ENCODE assay signal across 9 cellular contexts in the genomic region with DNA sequence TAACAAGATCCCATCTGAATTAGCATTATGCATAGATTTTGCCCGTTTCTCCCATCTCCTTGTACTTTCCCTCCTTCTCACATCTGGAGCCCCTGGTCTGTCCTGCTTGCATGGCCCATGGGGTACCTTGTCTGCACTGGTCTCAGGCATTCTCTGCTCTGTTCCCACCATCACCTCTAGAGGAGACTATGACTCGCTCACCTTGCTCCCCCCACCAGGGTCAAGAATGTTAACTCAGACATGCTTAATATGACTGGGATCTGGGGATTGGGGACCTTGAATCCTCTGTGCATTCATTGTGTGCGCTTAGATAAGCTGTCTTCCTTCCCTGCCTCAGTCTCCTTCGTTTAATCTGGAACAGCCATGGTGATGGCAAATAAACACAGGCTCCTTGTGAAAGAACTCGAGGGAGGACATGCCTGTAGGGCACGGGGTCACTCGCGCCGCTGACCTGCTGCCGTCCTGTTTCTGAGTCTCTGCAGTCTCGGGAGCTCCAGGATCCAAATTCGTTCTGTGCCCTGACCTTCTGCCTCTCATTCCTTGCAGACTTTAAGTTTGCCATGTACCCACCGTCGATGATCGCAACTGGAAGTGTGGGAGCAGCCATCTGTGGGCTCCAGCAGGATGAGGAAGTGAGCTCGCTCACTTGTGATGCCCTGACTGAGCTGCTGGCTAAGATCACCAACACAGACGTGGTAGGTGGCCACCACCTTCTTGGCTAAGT. TPM values are rescaled to one million over a fixed set of nuclear protein-coding genes. Genes with fewer than 3 reads are reported as not detected.
DNase-seq lines count a peak whose midpoint lies in the region; ATAC-seq and TF ChIP-seq lines count a peak whose summit lies in the region.
"Had no signal": no experiment of that assay in that cellular context is flagged by ENCODE, and none has a peak within 500 bp of the region (broad histone marks: within the 10 kb centered on the region; RNA-seq: fewer than 3 reads in every experiment).

No MANE protein-coding gene starts in this region.

- peaks cover 79% of the 10 kb centered on the region for H3K4me1 Mint-ChIP-seq in stimulated activated memory B cell treated with anti-CD40 and anti-IgM and Interleukin-4, amounts not matched to agents 10 μg/mL and 1 μg/mL and 100 μg/mL, for 72 hours

- ATAC-seq in stimulated activated memory B cell treated with anti-CD40 and anti-IgM and Interleukin-4, amounts not matched to agents 10 μg/mL and 1 μg/mL and 100 μg/mL, for 72 hours, result no peak
- no peak for ATAC-seq in HG02885 (IDR thresholded peaks at IDR 0.05; ENCODE audit: poor library complexity, unreplicated experiment)
- no peak for ATAC-seq in HG03521 (IDR thresholded peaks at IDR 0.05; ENCODE audit: unreplicated experiment)

- peak; percentile 39 for DNase-seq in SIG-M5 treated with dmso at 0.1 percent for 504 hours (lab: John Stamatoyannopoulos, UW; ENCODE audit: unreplicated experiment)
- DNase-seq in SIG-M5 (lab: John Stamatoyannopoulos, UW), result no peak
- DNase-seq in activated CD8-positive, alpha-beta memory T cell treated with anti-CD3 and anti-CD28 coated beads, Interleukin-2, amount 50 U/mL, for 48 hours, result peak; percentile 57
- DNase-seq in right atrium auricular region (ENCODE audit: low spot score), result peak; percentile 47
- no peak for DNase-seq in SHP77 treated with DMSO at 0.1 percent for 48 hours (lab: John Stamatoyannopoulos, UW)
- DNase-seq: 8988T had no signal

- no peaks in the 10 kb centered on the region for H3K9me3 ChIP-seq in right atrium auricular region

- no peaks in the 10 kb centered on the region for H3K27me3 Mint-ChIP-seq in stimulated activated memory B cell treated with anti-CD40 and anti-IgM and Interleukin-4, amounts not matched to agents 10 μg/mL and 1 μg/mL and 100 μg/mL, for 72 hours

- H3K27me3 ChIP-seq in right atrium auricular region, result no peaks in the 10 kb centered on the region

- H3K27ac ChIP-seq in right atrium auricular region, result peak overlapping the region; percentile 53 to 59

- H3K4me1 ChIP-seq in right atrium auricular region, result peaks cover 0 to 80% of the 10 kb centered on the region in 2 donors

- H3K36me3 ChIP-seq in right atrium auricular region, result peaks cover 77% of the 10 kb centered on the region

- H3K9me3 Mint-ChIP-seq in stimulated activated memory B cell treated with anti-CD40 and anti-IgM and Interleukin-4, amounts not matched to agents 10 μg/mL and 1 μg/mL and 100 μg/mL, for 72 hours, result no peaks in the 10 kb centered on the region

- peak overlapping the region; percentile 28 for H3K4me3 Mint-ChIP-seq in stimulated activated memory B cell treated with anti-CD40 and anti-IgM and Interleukin-4, amounts not matched to agents 10 μg/mL and 1 μg/mL and 100 μg/mL, for 72 hours

- H3K36me3 Mint-ChIP-seq in stimulated activated memory B cell treated with anti-CD40 and anti-IgM and Interleukin-4, amounts not matched to agents 10 μg/mL and 1 μg/mL and 100 μg/mL, for 72 hours, result peaks cover 91% of the 10 kb centered on the region

- H3K4me3 ChIP-seq in right atrium auricular region, result no peak overlapping the region

- H3K27ac Mint-ChIP-seq in stimulated activated memory B cell treated with anti-CD40 and anti-IgM and Interleukin-4, amounts not matched to agents 10 μg/mL and 1 μg/mL and 100 μg/mL, for 72 hours, result peak overlapping the region; percentile 78

- no peak for TF ChIP-seq CTCF in right atrium auricular region (IDR thresholded peaks at IDR 0.05)

RNA-seq across cellular contexts. Expression of a gene that starts 14.9 kb away (rescaled TPM):
- total RNA-seq in right atrium auricular region, result 100 to 1,000 TPM; 151 to 165 TPM

RNA-seq across cellular contexts. Expression of a gene that starts 32.6 kb away (rescaled TPM):
- 1 to 10 TPM; 3.7 to 4.2 TPM for total RNA-seq in right atrium auricular region

Comparison
In these comparisons a context has a peak if more than half of its experiments do, and no peak if none do; other contexts are left out.
1. DNase-seq: peak in SIG-M5 treated with dmso at 0.1 percent for 504 hours (single experiment), activated CD8-positive, alpha-beta memory T cell treated with anti-CD3 and anti-CD28 coated beads, Interleukin-2, amount 50 U/mL, for 48 hours (single experiment) and right atrium auricular region (single experiment); none in SIG-M5 (single experiment) and SHP77 treated with DMSO at 0.1 percent for 48 hours (single experiment).